ENCODE assay signal across 8 cellular contexts in the genomic region with DNA sequence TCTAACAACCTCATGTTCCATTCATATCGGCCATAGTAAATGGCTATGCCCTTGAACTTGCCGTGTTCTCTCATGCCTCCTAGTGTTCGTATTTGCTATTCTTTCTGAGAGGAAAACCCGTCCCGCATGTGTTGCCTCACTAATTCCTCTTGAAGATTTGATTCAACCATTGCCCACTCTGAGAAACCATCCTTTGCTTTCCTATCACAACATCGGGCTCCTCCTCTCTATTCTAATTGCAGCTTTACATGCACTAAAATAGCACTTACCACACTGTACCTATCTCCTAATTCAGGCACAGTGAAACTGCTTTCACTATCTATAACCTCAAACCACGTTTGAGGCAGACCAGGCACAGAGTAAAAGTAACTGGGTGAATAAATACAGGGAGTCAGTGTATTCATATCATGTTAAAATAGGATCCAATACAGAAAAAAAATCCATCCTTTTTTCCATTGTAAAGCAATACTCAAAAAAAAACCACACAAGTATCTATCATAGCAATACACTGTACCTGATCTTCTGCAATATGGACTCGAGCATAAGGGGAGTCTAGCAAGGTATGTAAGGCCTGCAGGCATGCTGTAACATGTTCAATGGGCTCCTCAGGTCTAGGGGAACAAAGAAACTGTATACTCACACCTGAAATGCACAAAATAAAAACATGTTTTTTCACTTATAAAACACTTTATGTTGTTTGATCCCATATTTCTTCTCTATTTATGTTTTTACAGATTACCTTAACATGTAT. TPM values are rescaled to one million over a fixed set of nuclear protein-coding genes. Genes with fewer than 3 reads are reported as not detected.
A peak's percentile ranks its signal among the peaks of the same experiment; 100 is the strongest.
DNase-seq lines count a peak whose midpoint lies in the region; ATAC-seq and TF ChIP-seq lines count a peak whose summit lies in the region.

No MANE protein-coding gene starts in this region.

- H3K27me3 ChIP-seq in brain microvascular endothelial cell (replicated peaks) (no peaks in the 10 kb centered on the region), lower lobe of right lung (ENCODE audit: low read depth) (no peaks in the 10 kb centered on the region)

- H3K27ac ChIP-seq in brain microvascular endothelial cell = no peak overlapping the region
- H3K27ac ChIP-seq in lower lobe of right lung = no peak overlapping the region

- no peaks in the 10 kb centered on the region for H3K4me1 ChIP-seq in lower lobe of right lung

- in situ Hi-C loops in brain microvascular endothelial cell (cut with HindIII; ENCODE audit: low pct_ligation_motif_present, low sequenced_read_pairs) = no loop called here

- ATAC-seq in HG02610 (IDR thresholded peaks at IDR 0.05; ENCODE audit: unreplicated experiment) (peak; percentile 99), lower lobe of right lung (no peak)

- intact Hi-C loops in lower lobe of right lung (cut with DNase I) = no loop called here

- no peak for TF ChIP-seq POLR2A in NB4 (IDR thresholded peaks at IDR 0.05; ENCODE audit: extremely low read depth, insufficient read length)

- H3K9me3 ChIP-seq in lower lobe of right lung = no peaks in the 10 kb centered on the region

- H3K4me3 ChIP-seq in NB4 (ENCODE audit: low read depth, low read length) (no peak overlapping the region), brain microvascular endothelial cell (ENCODE audit: low read depth, low read length) (no peak overlapping the region), lower lobe of right lung (no peak overlapping the region)

- DNase-seq in activated naive CD4-positive, alpha-beta T cell treated with Interleukin-2 at 50 U/mL for 16 hours = peak; percentile 11
- DNase-seq in activated naive CD4-positive, alpha-beta T cell treated with anti-CD3 and anti-CD28 coated beads, Interleukin-2, amount 50 U/mL, for 16 hours = no peak
- peak; percentile 49 for DNase-seq in NB4 (ENCODE audit: low read depth)
- DNase-seq in brain microvascular endothelial cell = no peak
- DNase-seq in lower lobe of right lung = no peak
- no peak for DNase-seq in NCI-H345 (lab: John Stamatoyannopoulos, UW)
- DNase-seq in NCI-H2196 treated with DMSO at 0.1 percent for 48 hours (lab: John Stamatoyannopoulos, UW; ENCODE audit: unreplicated experiment) = no peak

- TF ChIP-seq CTCF in NB4 (IDR thresholded peaks at IDR 0.05; ENCODE audit: low read depth, low read length) (peak; percentile 49), brain microvascular endothelial cell (IDR thresholded peaks at IDR 0.05; ENCODE audit: low read depth, low read length, missing control alignments) (peak; percentile 54), lower lobe of right lung (IDR thresholded peaks at IDR 0.05) (peak; percentile 31)

- H3K36me3 ChIP-seq in brain microvascular endothelial cell (replicated peaks) (peaks cover 33% of the 10 kb centered on the region), lower lobe of right lung (peaks cover 97% of the 10 kb centered on the region)

RNA-seq across cellular contexts. Expression of a gene that starts 39.0 kb away (rescaled TPM):
- 31.1 TPM for total RNA-seq in lower lobe of right lung

Comparison
In these comparisons a context has a peak if more than half of its experiments do, and no peak if none do; other contexts are left out.
1. DNase-seq: peak in activated naive CD4-positive, alpha-beta T cell treated with Interleukin-2 at 50 U/mL for 16 hours (single experiment) and NB4 (single experiment); none in activated naive CD4-positive, alpha-beta T cell treated with anti-CD3 and anti-CD28 coated beads, Interleukin-2, amount 50 U/mL, for 16 hours (single experiment), brain microvascular endothelial cell (single experiment), lower lobe of right lung (single experiment), NCI-H345 (single experiment) and NCI-H2196 treated with DMSO at 0.1 percent for 48 hours (single experiment).
2. Peak in every context shown above with its lines, with median percentiles within 50 percentile points of each other: CTCF ChIP-seq.